In the genomic region with DNA sequence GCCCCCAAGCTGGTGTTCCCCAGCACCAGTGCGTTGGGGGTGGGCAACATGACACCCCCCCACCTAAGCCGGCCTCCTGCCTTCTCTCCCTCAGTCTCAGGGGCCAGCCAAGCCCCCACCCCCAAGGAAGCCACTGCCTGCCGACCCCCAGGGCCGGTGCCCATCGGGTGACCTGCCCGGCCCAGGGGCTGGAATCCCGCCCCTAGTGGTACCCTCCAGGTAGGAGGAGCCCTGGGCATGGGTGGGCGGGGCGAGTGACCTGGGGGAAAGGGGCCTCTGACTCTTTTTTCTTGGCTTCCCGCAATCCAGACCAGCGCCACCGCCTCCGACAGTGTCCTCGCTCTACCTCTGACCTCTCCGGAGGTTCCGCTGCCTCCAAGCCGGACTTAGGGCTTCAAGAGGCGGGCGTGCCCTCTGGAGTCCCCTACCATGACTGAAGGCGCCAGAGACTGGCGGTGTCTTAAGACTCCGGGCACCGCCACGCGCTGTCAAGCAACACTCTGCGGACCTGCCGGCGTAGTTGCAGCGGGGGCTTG, we compare ENCODE assay signal across 8 cellular contexts. TPM values are rescaled to one million over a fixed set of nuclear protein-coding genes. Genes with fewer than 3 reads are reported as not detected.
DNase-seq lines count a peak whose midpoint lies in the region; ATAC-seq, FAIRE-seq and TF ChIP-seq lines count a peak whose summit lies in the region.

No MANE protein-coding gene starts in this region.

- intact Hi-C loops in colonic mucosa (cut with DNase I): loop anchor here (5.0 kb wide), 1 partner anchor 155 kb away; no protein-coding TSS in a partner anchor

- peak overlapping the region; percentile 90 for H3K4me3 ChIP-seq in colonic mucosa

- TF ChIP-seq CTCF in colonic mucosa (IDR thresholded peaks at IDR 0.05) (no peak), nephron (IDR thresholded peaks at IDR 0.05; ENCODE audit: unreplicated experiment in 3 of 3) (no peak)

- peak overlapping the region; percentile 33 to 44 for H3K9ac ChIP-seq in colonic mucosa (ENCODE audit: low read depth in 2 of 2, low read length in 2 of 2)

- H3K4me1 Mint-ChIP-seq in nephron (peaks cover 32% of the 10 kb centered on the region), immature natural killer cell (peaks cover 30 to 33% of the 10 kb centered on the region in 2 donors)

- H3K4me3 Mint-ChIP-seq in nephron: peak overlapping the region; percentile 86 to 87 (median 86)
- peak overlapping the region in 2 of 5 donors; percentile 62 to 91 for H3K4me3 Mint-ChIP-seq in immature natural killer cell

- H3K36me3 Mint-ChIP-seq in nephron (ENCODE audit: low read depth): peaks cover 9% of the 10 kb centered on the region
- H3K36me3 Mint-ChIP-seq in immature natural killer cell: peaks cover 0 to 5% (median 0%) of the 10 kb centered on the region in 3 donors

- H3K27ac Mint-ChIP-seq in nephron: peak overlapping the region in 1 of 3 experiments; percentile 55
- no peak overlapping the region for H3K27ac Mint-ChIP-seq in immature natural killer cell

- no peaks in the 10 kb centered on the region for H3K9me3 ChIP-seq in colonic mucosa

- peak; percentile 67 for DNase-seq in D341Med (ENCODE audit: low spot score)
- DNase-seq in HuH-7.5 (ENCODE audit: low spot score): peak; percentile 80
- peak; percentile 44 for DNase-seq in colonic mucosa
- no peak for DNase-seq in NCI-H2029 (lab: John Stamatoyannopoulos, UW)
- DNase-seq in immature natural killer cell: no peak
- no peak for DNase-seq in H54 (ENCODE audit: insufficient read length, low spot score)

- ATAC-seq in GM21737 (IDR thresholded peaks at IDR 0.05; ENCODE audit: unreplicated experiment): no peak

- TF ChIP-seq POLR2A in H54 (IDR thresholded peaks at IDR 0.05; ENCODE audit: low read depth, low read length): no peak

- peak overlapping the region; percentile 88 for H3K27ac ChIP-seq in colonic mucosa

- H3K27me3 Mint-ChIP-seq in nephron (ENCODE audit: low read depth) (peaks cover 17% of the 10 kb centered on the region), immature natural killer cell (ENCODE audit: low read depth in 3 of 3) (peaks cover 2 to 10% (median 4%) of the 10 kb centered on the region in 3 donors)

- peaks cover 19% of the 10 kb centered on the region for H3K4me1 ChIP-seq in colonic mucosa

- no peak for FAIRE-seq in H54 (lab: Jason Lieb, UNC)

- no peaks in the 10 kb centered on the region for H3K36me3 ChIP-seq in colonic mucosa

- H3K9me3 Mint-ChIP-seq in nephron: no peaks in the 10 kb centered on the region
- H3K9me3 Mint-ChIP-seq in immature natural killer cell: peaks cover 0 to under 1% (median 0%) of the 10 kb centered on the region in 6 donors

- no peaks in the 10 kb centered on the region for H3K27me3 ChIP-seq in colonic mucosa

RNA-seq across cellular contexts. Expression of a gene that starts 1.3 kb away (rescaled TPM):
- 10 to 100 TPM; 26.1 to 27.2 TPM for total RNA-seq in colonic mucosa
- 1 to 10 TPM; 1.1 to 3.0 (median 2.6) TPM for polyA plus RNA-seq in immature natural killer cell

RNA-seq across cellular contexts. Expression of a gene that starts 11.1 kb away (rescaled TPM):
- total RNA-seq in colonic mucosa: 100 to 1,000 TPM; 101 to 228 TPM
- polyA plus RNA-seq in immature natural killer cell: 10 to 100 TPM; 10.4 to 27.1 (median 24.3) TPM

RNA-seq across cellular contexts. Expression of a gene that starts 16.4 kb away (rescaled TPM):
- total RNA-seq in colonic mucosa: 10 to 100 TPM; 12.7 to 21.4 TPM
- 1 to 10 TPM in 1 of 3 donors, under 1 TPM in 2; 0.70 to 2.3 (median 0.94) TPM for polyA plus RNA-seq in immature natural killer cell

RNA-seq across cellular contexts. Expression of a gene that starts 28.6 kb away (rescaled TPM):
- total RNA-seq in colonic mucosa: not detected
- not detected for polyA plus RNA-seq in immature natural killer cell

RNA-seq across cellular contexts. Expression of a gene that starts 28.6 kb away (rescaled TPM):
- 1 to 10 TPM; 1.7 to 1.9 TPM for total RNA-seq in colonic mucosa
- polyA plus RNA-seq in immature natural killer cell: not detected

Comparison
In these comparisons a context has a peak if more than half of its experiments do, and no peak if none do; other contexts are left out.
1. DNase-seq: peak in D341Med (single experiment), HuH-7.5 (single experiment) and colonic mucosa (single experiment); none in NCI-H2029 (single experiment), immature natural killer cell (0 of 3) and H54 (single experiment).